Comparison of ENCODE assay signal across 29 cellular contexts in genomic region chr6:342832-343179, GRCh38. TPM values are rescaled to one million over a fixed set of nuclear protein-coding genes. Genes with fewer than 3 reads are reported as not detected.
"Had no signal": no experiment of that assay in that cellular context is flagged by ENCODE, and none has a peak within 500 bp of the region (broad histone marks: within the 10 kb centered on the region; RNA-seq: fewer than 3 reads in every experiment).

No MANE protein-coding gene starts in this region.

- H3K9ac ChIP-seq: KMS-11, SK-N-SH had no signal

- H3K36me3 ChIP-seq: breast epithelium, MG63, SJCRH30 had no signal

- H3K27ac ChIP-seq: breast epithelium, KMS-11, SJCRH30, WERI-Rb-1 had no signal

- H3K27ac Mint-ChIP-seq: activated naive CD4-positive, alpha-beta T cell treated with anti-CD3 and anti-CD28 coated beads, Interleukin-2, amount 10 ng/mL, durations not matched to agents 7 days and 5 days; activated T-cell treated with anti-CD3 and anti-CD28 coated beads, Interleukin-2, amount 50 U/mL, for 72 hours had no signal

- H3K4me1 ChIP-seq: breast epithelium, SJCRH30 had no signal

- DNase-seq: activated CD4-positive, alpha-beta T cell treated with anti-CD3 and anti-CD28 coated beads for 4 hours; activated gamma-delta T cell treated with Interleukin-2 at 50 U/mL for 16 hours; activated naive CD4-positive, alpha-beta T cell treated with anti-CD3 and anti-CD28 coated beads, Interleukin-2, amount 10 ng/mL, durations not matched to agents 7 days and 5 days; activated T-cell treated with anti-CD3 and anti-CD28 coated beads for 4 hours; activated T-cell treated with anti-CD3 and anti-CD28 coated beads, Interleukin-2, amount 50 U/mL, for 72 hours; aorta; central memory CD4-positive, alpha-beta T cell; MG63; MV-4-11; NCI-H1092 treated with DMSO at 0.1 percent for 48 hours; NCI-H1417 treated with DMSO at 0.1 percent for 48 hours; NCI-H1694; NCI-H2029; NCI-H2107; NCI-H2171 treated with DMSO at 0.1 percent for 48 hours; NCI-H226; NCI-H526; NCI-H774; Right ventricle myocardium superior; RPMI8226; SJCRH30; SK-N-SH; T-helper 1 cell; WERI-Rb-1 had no signal

- H3K9me3 ChIP-seq: breast epithelium, MG63, SJCRH30, SK-N-SH had no signal

- H3K9me3 Mint-ChIP-seq: activated naive CD4-positive, alpha-beta T cell treated with anti-CD3 and anti-CD28 coated beads, Interleukin-2, amount 10 ng/mL, durations not matched to agents 7 days and 5 days; activated T-cell treated with anti-CD3 and anti-CD28 coated beads, Interleukin-2, amount 50 U/mL, for 72 hours; activated T-helper 2 cell treated with anti-CD3 and anti-CD28 coated beads, Interferon-gamma antibody, Interleukin-2, Interleukin-4, amounts not matched to agents 10 μg/mL and 5 μg/mL and 100 μg/mL, durations not matched to agents 14 hours and 24 hours and 36 hours had no signal

- H3K4me3 ChIP-seq: breast epithelium, MG63, SJCRH30 had no signal

- H3K27me3 Mint-ChIP-seq: activated naive CD4-positive, alpha-beta T cell treated with anti-CD3 and anti-CD28 coated beads, Interleukin-2, amount 10 ng/mL, durations not matched to agents 7 days and 5 days had no signal

- ATAC-seq: activated CD4-positive, CD25-positive, alpha-beta regulatory T cell treated with anti-CD3 and anti-CD28 coated beads, Interleukin-2, amount 50 U/mL, for 24 hours; Panc1 had no signal

- H3K4me3 Mint-ChIP-seq: activated naive CD4-positive, alpha-beta T cell treated with anti-CD3 and anti-CD28 coated beads, Interleukin-2, amount 10 ng/mL, durations not matched to agents 7 days and 5 days had no signal

- H3K27me3 ChIP-seq: breast epithelium, MG63, SJCRH30 had no signal

- H3K4me2 ChIP-seq: KMS-11, SK-N-SH had no signal

RNA-seq across cellular contexts. Expression of gene IRF4, which starts 48.7 kb away (rescaled TPM):
- total RNA-seq: SJCRH30 had no signal
